24 cellular contexts compared by ENCODE assay signal in the genomic region with DNA sequence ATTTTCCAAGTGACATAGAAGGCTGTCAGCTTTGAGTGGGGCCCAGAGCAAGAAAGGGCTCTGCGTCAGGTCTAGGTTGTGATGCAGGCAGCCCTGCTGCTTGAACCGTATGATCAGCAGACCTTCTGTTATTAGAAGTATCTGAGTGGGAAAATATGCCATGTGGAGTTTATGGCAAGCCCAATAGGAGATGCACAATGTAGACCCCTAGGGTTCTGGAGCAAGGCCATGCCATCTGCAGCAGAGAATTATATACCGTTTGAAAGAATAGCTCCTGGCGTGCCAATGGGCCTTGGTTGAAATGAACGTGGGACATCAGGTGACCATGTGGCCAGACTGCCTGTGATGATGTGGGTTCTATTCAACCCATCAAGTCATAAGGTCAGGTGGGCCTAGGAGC.
"Had no signal": no experiment of that assay in that cellular context is flagged by ENCODE, and none has a peak within 500 bp of the region (broad histone marks: within the 10 kb centered on the region; RNA-seq: fewer than 3 reads in every experiment).

No MANE protein-coding gene starts in this region.

- H3K4me3 ChIP-seq: colonic mucosa, esophagus squamous epithelium, gastrocnemius medialis, heart right ventricle, left lung, lower lobe of right lung had no signal

- H3K36me3 ChIP-seq: colonic mucosa, esophagus squamous epithelium, gastrocnemius medialis, heart right ventricle, left lung, lower lobe of right lung had no signal

- ATAC-seq: effector memory CD8-positive, alpha-beta T cell; esophagus mucosa; gastrocnemius medialis; heart right ventricle; left cardiac atrium; left lung; left ventricle myocardium superior; lower lobe of right lung; naive thymus-derived CD4-positive, alpha-beta T cell had no signal

- H3K27ac ChIP-seq: colonic mucosa, epithelial cell of prostate, esophagus squamous epithelium, gastrocnemius medialis, heart right ventricle, left lung, lower lobe of right lung had no signal

- H3K4me1 ChIP-seq: colonic mucosa, left lung, lower lobe of right lung had no signal

- H3K27me3 ChIP-seq: colonic mucosa had no signal

- DNase-seq: colonic mucosa; cortex of kidney; effector CD8-positive, alpha-beta T cell; effector memory CD8-positive, alpha-beta T cell; endodermal cell; erythroblast; esophagus squamous epithelium; foreskin fibroblast; foreskin melanocyte; gastrocnemius medialis; glutamatergic neuron; head of caudate nucleus; heart right ventricle; hippocampal formation; immature natural killer cell; left cardiac atrium; left lung; left ventricle myocardium superior; lower lobe of right lung; mesenchymal stem cell; midbrain; naive thymus-derived CD4-positive, alpha-beta T cell had no signal

- H3K9me3 ChIP-seq: colonic mucosa, esophagus squamous epithelium, gastrocnemius medialis, heart right ventricle, left lung, lower lobe of right lung had no signal
